9 cellular contexts compared by ENCODE assay signal in genomic region chr17:46764709-46765401, GRCh38. TPM values are rescaled to one million over a fixed set of nuclear protein-coding genes. Genes with fewer than 3 reads are reported as not detected.
DNase-seq lines count a peak whose midpoint lies in the region; ATAC-seq, FAIRE-seq and TF ChIP-seq lines count a peak whose summit lies in the region.
"Had no signal": no experiment of that assay in that cellular context is flagged by ENCODE, and none has a peak within 500 bp of the region (broad histone marks: within the 10 kb centered on the region; RNA-seq: fewer than 3 reads in every experiment).

No MANE protein-coding gene starts in this region.

- ATAC-seq in K562 (peak; percentile 85), HG02884 (IDR thresholded peaks at IDR 0.05; ENCODE audit: unreplicated experiment) (no peak), HG02588 (IDR thresholded peaks at IDR 0.05; ENCODE audit: unreplicated experiment) (no peak)
- ATAC-seq in naive thymus-derived CD4-positive, alpha-beta T cell, result no peak

- H3K9me3 ChIP-seq in K562 (replicated peaks; ENCODE audit: control insufficient read depth, insufficient read depth, low read depth, low read length) (no peaks in the 10 kb centered on the region), A673 (ENCODE audit: low read depth, low read length, poor library complexity, severe bottlenecking) (no peaks in the 10 kb centered on the region)
- H3K9me3 ChIP-seq in naive thymus-derived CD4-positive, alpha-beta T cell (ENCODE audit: control insufficient read depth in 2 of 3, low read length in 3 of 3), result no peaks in the 10 kb centered on the region

- H3K27ac Mint-ChIP-seq in naive thymus-derived CD4-positive, alpha-beta T cell, result no peak overlapping the region

- TF ChIP-seq POLR2A in K562 (conservative IDR thresholded peaks at IDR 0.05), result no peak

- POLR2A ChIA-PET in K562 (lab: Yijun Ruan, JAX) (interaction anchor here (0.6 to 1.9 kb wide), 3 partner anchors 8 to 139 kb away, joined by 3 to 7 read pairs (median 6); no protein-coding TSS in a partner anchor), A673 (lab: Charles Lee; ENCODE audit: low non-redundant PET) (interaction anchor here (0.6 kb wide), 1 partner anchor 26 kb away, joined by 15 read pairs; no protein-coding TSS in a partner anchor)
- POLR2A ChIA-PET in naive thymus-derived CD4-positive, alpha-beta T cell (lab: Charles Lee), result no interaction called here

- no TSS peak for BruUV-seq in K562 (replicated peaks; lab: Mats Ljungman, UMichigan)
- no TSS peak for BruUV-seq in A673 (replicated peaks; lab: Mats Ljungman, UMichigan)

- peak overlapping the region; percentile 47 to 84 for H3K9ac ChIP-seq in K562 (ENCODE audit: insufficient read depth in 1 of 2, low read depth in 2 of 2, low read length in 2 of 2)

- no peaks in the 10 kb centered on the region for H3K9me1 ChIP-seq in K562 (ENCODE audit: control insufficient read depth, insufficient read depth, low read length)

- H3K36me3 ChIP-seq in K562 (ENCODE audit: control insufficient read depth, insufficient read depth, low read length) (no peaks in the 10 kb centered on the region; the same call in 2 of the 3 replicates), A673 (ENCODE audit: insufficient read depth, low read length, poor library complexity, severe bottlenecking) (no peaks in the 10 kb centered on the region)
- no peaks in the 10 kb centered on the region for H3K36me3 ChIP-seq in naive thymus-derived CD4-positive, alpha-beta T cell (ENCODE audit: control insufficient read depth in 2 of 3, insufficient read depth in 3 of 3, low read length in 3 of 3)

- peak; percentile 26 for DNase-seq in NCI-H2029 (lab: John Stamatoyannopoulos, UW)
- no peak for DNase-seq in NCI-H2029 treated with DMSO at 0.1 percent for 48 hours (lab: John Stamatoyannopoulos, UW)
- peak; percentile 46 to 87 (median 66) for DNase-seq in K562 (ENCODE audit: extremely low read depth in 1 of 4, low spot score in 3 of 4)
- peak; percentile 84 for DNase-seq in islet precursor cell
- no peak for DNase-seq in naive thymus-derived CD4-positive, alpha-beta T cell
- no peak for DNase-seq in A673 (ENCODE audit: low spot score)

- WGBS in K562 (ENCODE audit: insufficient coverage, low coverage, missing lambda C conversion rate), result 8% methylated on average over 13 of the region's 13 CpGs

- H3K4me3 ChIP-seq in K562 (no peak overlapping the region), A673 (ENCODE audit: low read depth, low read length, poor library complexity, severe bottlenecking) (no peak overlapping the region)
- H3K4me3 ChIP-seq in naive thymus-derived CD4-positive, alpha-beta T cell (ENCODE audit: low read length), result no peak overlapping the region

- no peak overlapping the region for H3K4me3 Mint-ChIP-seq in naive thymus-derived CD4-positive, alpha-beta T cell

- H3K27me3 Mint-ChIP-seq in naive thymus-derived CD4-positive, alpha-beta T cell, result peaks cover 0 to 22% (median 0%) of the 10 kb centered on the region in 5 donors

- peaks cover 0 to 4% (median 0%) of the 10 kb centered on the region in 7 donors for H3K4me1 Mint-ChIP-seq in naive thymus-derived CD4-positive, alpha-beta T cell

- FAIRE-seq in K562 (lab: Jason Lieb, UNC), result peak; percentile 97
- FAIRE-seq: A204.1 had no signal

- no peak for TF ChIP-seq RAD21 in K562 (CRISPR knock-in tag; conservative IDR thresholded peaks at IDR 0.05 in 1 of 2, IDR thresholded peaks at IDR 0.05 in 1 of 2)

- H4K20me1 ChIP-seq in K562 (replicated peaks; ENCODE audit: control insufficient read depth, insufficient read depth, low read length), result no peaks in the 10 kb centered on the region

- CTCF ChIA-PET in K562 (lab: Yijun Ruan, JAX; ENCODE audit: low intra/inter-chr PET ratio) (no interaction called here), A673 (lab: Charles Lee) (interaction anchor here (0.6 kb wide), 1 partner anchor 79 kb away, joined by 3 read pairs; no protein-coding TSS in a partner anchor)
- CTCF ChIA-PET in naive thymus-derived CD4-positive, alpha-beta T cell (lab: Charles Lee), result no interaction called here

- no peak for TF ChIP-seq CTCF in K562 (IDR thresholded peaks at IDR 0.05 in 2 of 3, conservative IDR thresholded peaks at IDR 0.05 in 1 of 3; ENCODE audit: insufficient read depth in 2 of 3, low read depth in 1 of 3, low read length in 3 of 3)
- TF ChIP-seq CTCF in A673 (conservative IDR thresholded peaks at IDR 0.05; ENCODE audit: low read depth, low read length), result no peak

- H3K27me3 ChIP-seq in K562 (ENCODE audit: control insufficient read depth in 2 of 2, insufficient read depth in 2 of 2, low read length in 2 of 2) (no peaks in the 10 kb centered on the region), A673 (replicated peaks; ENCODE audit: insufficient read depth, low read depth, low read length, poor library complexity) (no peaks in the 10 kb centered on the region)
- no peaks in the 10 kb centered on the region for H3K27me3 ChIP-seq in naive thymus-derived CD4-positive, alpha-beta T cell (ENCODE audit: control insufficient read depth in 2 of 2, insufficient read depth in 2 of 2, low read length in 2 of 2)

- H3K9me3 Mint-ChIP-seq in naive thymus-derived CD4-positive, alpha-beta T cell, result no peaks in the 10 kb centered on the region

- peak overlapping the region; percentile 70 for H3K4me2 ChIP-seq in K562 (ENCODE audit: insufficient read depth, low read length)

- H3K27ac ChIP-seq in K562 (ENCODE audit: extremely low read depth, low read depth, low read length), result peak overlapping the region; percentile 74
- H3K27ac ChIP-seq in naive thymus-derived CD4-positive, alpha-beta T cell (ENCODE audit: low read depth, low read length), result no peak overlapping the region
- H3K27ac ChIP-seq in A673 (ENCODE audit: low read depth, low read length, poor library complexity, severe bottlenecking), result no peak overlapping the region

- intact Hi-C loops in K562 (cut with micrococcal nuclease) (no loop called here), A673 (cut with micrococcal nuclease; ENCODE audit: unreplicated experiment) (no loop called here)
- intact Hi-C loops in naive thymus-derived CD4-positive, alpha-beta T cell (cut with micrococcal nuclease), result no loop called here

- peak; percentile 33; the same call in 1 of the 2 replicates for TF ChIP-seq EP300 in K562 (IDR thresholded peaks at IDR 0.05; ENCODE audit: low read length)

- no peaks in the 10 kb centered on the region; the same call in 2 of the 3 replicates for H3K79me2 ChIP-seq in K562 (ENCODE audit: control insufficient read depth, insufficient read depth, low read length)

- H3K36me3 Mint-ChIP-seq in naive thymus-derived CD4-positive, alpha-beta T cell, result no peaks in the 10 kb centered on the region

- H3K4me1 ChIP-seq in K562 (replicated peaks in 1 of 2; ENCODE audit: control insufficient read depth in 2 of 2, insufficient read depth in 2 of 2, low read length in 2 of 2) (peaks cover 24 to 38% of the 10 kb centered on the region in 2 experiments), A673 (ENCODE audit: insufficient read depth, low read length, poor library complexity, severe bottlenecking) (no peaks in the 10 kb centered on the region)
- H3K4me1 ChIP-seq in naive thymus-derived CD4-positive, alpha-beta T cell (ENCODE audit: control insufficient read depth in 2 of 2, insufficient read depth in 2 of 2, low read length in 2 of 2), result no peaks in the 10 kb centered on the region

- in situ Hi-C loops in K562 (cut with MboI), result loop anchor here (25.0 kb wide), 1 partner anchor 328 kb away; no protein-coding TSS in a partner anchor

- peak overlapping the region; percentile 91 for H2AFZ ChIP-seq in K562 (ENCODE audit: low read depth, low read length)

TF ChIP-seq in K562, 482 proteins besides CTCF, POLR2A, EP300 and RAD21 (continues in another document):
- no peak for TF ChIP-seq ZNF175 (CRISPR knock-in tag; IDR thresholded peaks at IDR 0.05; ENCODE audit: low read depth)
- TF ChIP-seq SAP30 (IDR thresholded peaks at IDR 0.05; ENCODE audit: borderline replicate concordance, insufficient read depth, low read depth, low read length, poor library complexity, severe bottlenecking), result no peak
- no peak for TF ChIP-seq NFATC3 (IDR thresholded peaks at IDR 0.05)
- no peak for TF ChIP-seq HNRNPL (IDR thresholded peaks at IDR 0.05; ENCODE audit: low read depth, low read length)
- no peak for TF ChIP-seq DNMT1 (IDR thresholded peaks at IDR 0.05)
- TF ChIP-seq FOXM1 (IDR thresholded peaks at IDR 0.05; ENCODE audit: low read depth), result no peak
- no peak for TF ChIP-seq FOXM1 (CRISPR knock-in tag; IDR thresholded peaks at IDR 0.05; ENCODE audit: low read depth)
- no peak for TF ChIP-seq ZNF347 (CRISPR knock-in tag; IDR thresholded peaks at IDR 0.05; ENCODE audit: low read depth)

RNA-seq across cellular contexts. Expression of gene WNT3, which starts 53.6 kb away (rescaled TPM):
- total RNA-seq in K562 (2011; cell fraction: chromatin; rRNA removed; ENCODE audit: low replicate concordance), result 8.1 and 10.9 TPM in 2 replicates
- total RNA-seq in K562 (2011; cell fraction: nucleolus; rRNA removed), result 6.1 and 6.8 TPM in 2 replicates
- 7.8 and 8.3 TPM in 2 replicates for total RNA-seq in K562 (2011; cell fraction: nucleoplasm; rRNA removed)
- total RNA-seq in K562 (2014; rRNA removed) (1.5 and 2.9 TPM in 2 replicates), K562 (2014; rRNA removed; fragmentation: Illumina TruSeq; extraction: Trizol) (2.2 and 2.4 TPM in 2 replicates), K562 (2015; rRNA removed; fragmentation: Illumina TruSeq; extraction: Trizol) (2.6 and 2.8 TPM in 2 replicates), K562 (2021) (2.7 and 3.5 TPM in 2 replicates), A673 (2021) (1.3 and 2.2 TPM in 2 replicates)
- polyA plus RNA-seq in K562 (2011; rRNA removed) (5.9 and 6.1 TPM in 2 replicates), K562 (2014; fragmentation: Illumina TruSeq; extraction: Trizol) (3.2 and 3.6 TPM in 2 replicates), K562 (2014; fragmentation: Nextera tagmentation; extraction: Ambion mirVana) (1 to 10 TPM; 2.1 to 3.5 TPM), K562 (2014; rRNA removed) (2.5 and 3.3 TPM in 2 replicates)
- polyA plus RNA-seq in K562 (2011; cell fraction: cytosol; rRNA removed), result 3.4 and 3.9 TPM in 2 replicates
- polyA plus RNA-seq in K562 (2011; cell fraction: nucleus; rRNA removed), result 18.0 and 19.7 TPM in 2 replicates
- polyA plus RNA-seq in K562 (2012), result 2.5 and 2.8 TPM in 2 replicates
- polyA minus RNA-seq in K562 (2011; rRNA and poly(A)+ RNA removed), result 2.9 and 3.6 TPM in 2 replicates
- polyA minus RNA-seq in K562 (2011; cell fraction: cytosol; rRNA and poly(A)+ RNA removed), result 2.0 and 2.4 TPM in 2 replicates
- polyA minus RNA-seq in K562 (2011; cell fraction: nucleus; rRNA and poly(A)+ RNA removed), result 2.6 and 2.7 TPM in 2 replicates
- total RNA-seq in naive thymus-derived CD4-positive, alpha-beta T cell, result under 1 TPM in 1 of 5 experiments, not detected in 4; 0.24 TPM
- polyA plus RNA-seq in naive thymus-derived CD4-positive, alpha-beta T cell, result under 1 TPM in 1 of 2 donors, not detected in 1; 0.07 TPM

Comparison
In these comparisons a context has a peak if more than half of its experiments do, and no peak if none do; other contexts are left out.
1. DNase-seq: peak in NCI-H2029 (single experiment), K562 (4 of 4) and islet precursor cell (single experiment); none in NCI-H2029 treated with DMSO at 0.1 percent for 48 hours (single experiment), naive thymus-derived CD4-positive, alpha-beta T cell (0 of 9) and A673 (single experiment).